17 cellular contexts compared by ENCODE assay signal in the genomic region with DNA sequence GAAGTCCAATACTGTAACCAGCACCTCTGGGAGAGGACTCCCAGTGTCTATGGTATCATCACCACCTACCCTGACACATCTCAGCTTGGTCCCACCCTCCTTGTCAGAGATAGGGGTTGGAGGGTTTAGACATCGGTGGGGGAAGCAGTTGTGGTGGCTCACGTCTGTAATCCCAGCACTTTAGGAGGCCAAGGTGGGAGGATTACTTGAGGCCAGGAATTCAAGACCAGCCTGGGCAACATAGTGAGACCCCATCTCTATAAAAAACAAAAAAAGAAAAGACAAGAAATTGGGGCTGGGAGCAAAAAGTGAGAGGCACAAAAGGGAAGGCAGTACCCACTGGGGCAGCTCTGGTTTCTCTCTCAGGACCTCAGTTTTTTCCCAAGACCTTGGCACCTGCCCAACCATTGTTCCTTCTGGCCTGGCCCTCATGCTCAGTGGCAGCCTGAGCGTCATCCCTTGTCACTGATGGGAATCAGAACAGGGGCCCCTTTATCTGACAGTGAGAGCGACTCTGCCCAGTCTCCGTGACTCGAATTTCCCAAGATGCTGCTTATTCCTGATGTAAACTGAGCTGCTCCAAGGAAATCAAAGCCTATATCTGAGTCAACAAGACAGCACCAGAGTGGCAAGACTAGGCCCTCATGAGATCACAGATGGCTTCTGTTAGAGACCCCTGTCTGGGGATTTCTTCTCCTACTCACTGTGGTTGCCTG.
A peak's percentile ranks its signal among the peaks of the same experiment; 100 is the strongest.
DNase-seq lines count a peak whose midpoint lies in the region; ATAC-seq and TF ChIP-seq lines count a peak whose summit lies in the region.
"Had no signal": no experiment of that assay in that cellular context is flagged by ENCODE, and none has a peak within 500 bp of the region (broad histone marks: within the 10 kb centered on the region; RNA-seq: fewer than 3 reads in every experiment).

No MANE protein-coding gene starts in this region.

- TF ChIP-seq CTCF in cardiac fibroblast (IDR thresholded peaks at IDR 0.05; ENCODE audit: low read depth, low read length) (no peak), type B pancreatic cell (conservative IDR thresholded peaks at IDR 0.05) (no peak)

- no peak overlapping the region for H3K27ac Mint-ChIP-seq in type B pancreatic cell
- H3K27ac Mint-ChIP-seq: dendritic cell treated with granulocyte-macrophage colony-stimulating factor and Interleukin-4, amounts not matched to agents 40 ng/mL and 50 ng/mL, for 4 days had no signal

- DNase-seq in NCI-H2171 treated with DMSO at 0.1 percent for 48 hours (lab: John Stamatoyannopoulos, UW) (peak; percentile 74), cardiac fibroblast (ENCODE audit: low read depth in 2 of 2) (peak; percentile 46 to 78), superior temporal gyrus (ENCODE audit: extremely low spot score) (peak; percentile 98), type B pancreatic cell (ENCODE audit: extremely low spot score, unreplicated experiment) (no peak)
- DNase-seq in activated CD4-positive, CD25-positive, alpha-beta regulatory T cell treated with anti-CD3 and anti-CD28 coated beads, Interleukin-2, amount 50 U/mL, for 72 hours, result no peak
- DNase-seq: activated T-cell treated with anti-CD3 and anti-CD28 coated beads, Interleukin-2, amount 50 U/mL, for 24 hours; GDM1; NCI-H1417 treated with DMSO at 0.1 percent for 48 hours; NCI-H446; stimulated activated CD4-positive, alpha-beta T cell treated with anti-CD3 and anti-CD28 coated beads, Interleukin-2, amount 100 ng/mL, for 24 hours; stimulated activated CD8-positive, alpha-beta memory T cell treated with anti-CD3 and anti-CD28 coated beads, Interleukin-4, amount 100 ng/mL, for 48 hours had no signal

- no peak overlapping the region for H3K4me3 Mint-ChIP-seq in type B pancreatic cell
- H3K4me3 Mint-ChIP-seq: activated T-cell treated with anti-CD3 and anti-CD28 coated beads, Interleukin-2, amount 50 U/mL, for 24 hours; dendritic cell treated with granulocyte-macrophage colony-stimulating factor and Interleukin-4, amounts not matched to agents 40 ng/mL and 50 ng/mL, for 4 days had no signal

- H3K4me3 ChIP-seq in cardiac fibroblast (replicated peaks in 1 of 2; ENCODE audit: low read depth in 2 of 2, low read length in 2 of 2), result no peak overlapping the region
- H3K4me3 ChIP-seq: prostate gland, uterus had no signal

- ATAC-seq in GM18861 (IDR thresholded peaks at IDR 0.05; ENCODE audit: unreplicated experiment), result no peak

- no peaks in the 10 kb centered on the region for H3K36me3 Mint-ChIP-seq in type B pancreatic cell

- peaks cover 58% of the 10 kb centered on the region for H3K4me1 Mint-ChIP-seq in type B pancreatic cell (ENCODE audit: unreplicated experiment)

- H3K9me3 Mint-ChIP-seq in type B pancreatic cell, result no peaks in the 10 kb centered on the region
- H3K9me3 Mint-ChIP-seq: dendritic cell treated with granulocyte-macrophage colony-stimulating factor and Interleukin-4, amounts not matched to agents 40 ng/mL and 50 ng/mL, for 4 days had no signal

- no peaks in the 10 kb centered on the region for H3K27me3 Mint-ChIP-seq in type B pancreatic cell

- H3K27me3 ChIP-seq in layer of hippocampus (ENCODE audit: control insufficient read depth, insufficient read depth, low read length), result no peaks in the 10 kb centered on the region
- H3K27me3 ChIP-seq: uterus had no signal

- H3K27ac ChIP-seq in layer of hippocampus (ENCODE audit: low read depth, low read length), result peak overlapping the region; percentile 91
- H3K27ac ChIP-seq: KMS-11, prostate gland, uterus had no signal

Comparison
In these comparisons a context has a peak if more than half of its experiments do, and no peak if none do; other contexts are left out.
1. DNase-seq: peak in NCI-H2171 treated with DMSO at 0.1 percent for 48 hours (single experiment), cardiac fibroblast (2 of 2) and superior temporal gyrus (single experiment); none in activated CD4-positive, CD25-positive, alpha-beta regulatory T cell treated with anti-CD3 and anti-CD28 coated beads, Interleukin-2, amount 50 U/mL, for 72 hours (single experiment) and type B pancreatic cell (single experiment).